In the genomic region with DNA sequence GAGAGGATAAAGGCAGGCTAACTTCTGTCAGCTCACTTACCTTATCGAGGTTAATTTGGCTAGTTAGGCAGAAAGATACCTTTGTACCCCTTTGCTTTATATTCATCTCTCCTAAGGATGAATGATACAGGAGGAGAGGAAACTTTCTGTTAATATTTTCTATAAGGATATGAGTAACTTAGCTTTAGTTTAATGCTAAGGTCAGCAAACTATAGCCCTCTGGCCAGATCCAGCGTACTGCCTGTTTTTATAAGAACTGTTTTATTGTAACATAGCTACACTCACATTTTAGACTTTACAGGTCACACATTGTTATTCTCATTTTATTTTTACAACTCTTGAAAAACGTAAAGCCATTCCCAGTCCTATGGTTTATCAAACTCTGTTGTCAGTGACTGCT, we compare ENCODE assay signal across 9 cellular contexts.
"Had no signal": no experiment of that assay in that cellular context is flagged by ENCODE, and none has a peak within 500 bp of the region (broad histone marks: within the 10 kb centered on the region; RNA-seq: fewer than 3 reads in every experiment).

No MANE protein-coding gene starts in this region.

- H3K9me3 ChIP-seq: HAP-1 had no signal

- H3K27me3 Mint-ChIP-seq: IgD-negative memory B cell had no signal

- H3K4me3 ChIP-seq: GM23248, HAP-1 had no signal

- ATAC-seq: HCT116 had no signal

- H3K9me3 Mint-ChIP-seq: HFFc6, IgD-negative memory B cell had no signal

- H3K27ac Mint-ChIP-seq: HFFc6, IgD-negative memory B cell had no signal

- H3K27ac ChIP-seq: GM23248, HL-60 had no signal

- DNase-seq: GM23248, GOT3, H7, HFFc6, KG1 had no signal

- H3K4me3 Mint-ChIP-seq: HFFc6 had no signal
